ENCODE assay signal across 25 cellular contexts in the genomic region with DNA sequence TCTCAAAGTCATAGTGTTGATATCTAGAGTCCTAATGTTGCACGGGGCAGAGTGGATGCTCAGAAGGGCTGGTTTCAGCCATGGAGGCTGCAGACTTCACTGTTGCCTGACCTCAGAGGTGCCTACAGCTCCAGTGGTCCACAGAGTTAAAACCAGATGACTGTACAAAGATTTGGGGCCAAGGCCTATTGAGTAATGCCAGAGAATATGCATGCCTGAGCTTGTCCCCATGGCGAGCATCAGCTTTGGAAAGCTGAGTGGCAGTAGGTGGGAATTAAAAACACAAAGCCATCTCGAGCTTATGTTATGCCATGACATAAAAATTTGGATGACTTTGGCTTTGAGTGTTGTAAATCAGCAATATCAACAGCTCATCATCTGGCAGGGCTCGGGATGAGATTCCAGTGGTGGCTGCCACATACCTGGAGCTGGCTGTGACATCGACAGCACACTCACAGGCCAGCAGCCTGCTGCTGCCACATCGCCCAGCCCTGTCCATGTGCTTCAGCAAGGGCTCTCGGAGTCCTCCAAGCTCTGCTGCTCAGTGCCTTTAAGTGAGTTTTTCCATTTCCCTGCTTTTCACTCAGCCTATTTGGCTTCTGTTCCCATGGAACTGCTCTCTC.
DNase-seq lines count a peak whose midpoint lies in the region; ATAC-seq, FAIRE-seq and TF ChIP-seq lines count a peak whose summit lies in the region.
"Had no signal": no experiment of that assay in that cellular context is flagged by ENCODE, and none has a peak within 500 bp of the region (broad histone marks: within the 10 kb centered on the region; RNA-seq: fewer than 3 reads in every experiment).

No MANE protein-coding gene starts in this region.

- H3K79me2 ChIP-seq in GM23338 (replicated peaks; ENCODE audit: insufficient read depth) (no peaks in the 10 kb centered on the region), mammary epithelial cell (ENCODE audit: insufficient read depth, low read length) (no peaks in the 10 kb centered on the region), keratinocyte (ENCODE audit: control insufficient read depth, insufficient read depth, low read length) (no peaks in the 10 kb centered on the region)

- no peaks in the 10 kb centered on the region for H3K4me1 Mint-ChIP-seq in GM23338
- no peaks in the 10 kb centered on the region for H3K4me1 Mint-ChIP-seq in activated CD4-positive, alpha-beta memory T cell treated with anti-CD3 and anti-CD28 coated beads for 36 hours (ENCODE audit: low read depth)
- no peaks in the 10 kb centered on the region for H3K4me1 Mint-ChIP-seq in activated CD4-positive, alpha-beta T cell treated with anti-CD3 and anti-CD28 coated beads, Interleukin-2, amount 10 ng/mL, durations not matched to agents 7 days and 5 days

- H3K27me3 ChIP-seq in GM23338 (ENCODE audit: insufficient read depth) (no peaks in the 10 kb centered on the region), mammary epithelial cell (ENCODE audit: insufficient read depth, low read length) (no peaks in the 10 kb centered on the region), keratinocyte (ENCODE audit: control insufficient read depth, extremely low read depth, insufficient read depth, low read length) (peaks cover 3% of the 10 kb centered on the region)
- H3K27me3 ChIP-seq: BLaER1 treated with 17β-estradiol and CSF1 and Interleukin-3, amounts not matched to agents 10 nM and 100 nM had no signal

- dilution Hi-C loops in mammary epithelial cell (cut with HindIII; ENCODE audit: low sequenced_read_pairs) = loop anchor here (5.0 kb wide), 1 partner anchor 50 kb away; no protein-coding TSS in a partner anchor
- dilution Hi-C loops in keratinocyte (cut with MboI; ENCODE audit: extremely low pct_ligation_motif_present, low sequenced_read_pairs) = no loop called here

- H3K9ac ChIP-seq in mammary epithelial cell (ENCODE audit: insufficient read depth, low read length) (no peak overlapping the region), keratinocyte (ENCODE audit: control insufficient read depth, extremely low read depth, insufficient read depth, low read length) (no peak overlapping the region)
- H3K9ac ChIP-seq: BLaER1 treated with 17β-estradiol and CSF1 and Interleukin-3, amounts not matched to agents 10 nM and 100 nM; KMS-11; SK-N-SH had no signal

- no peaks in the 10 kb centered on the region for H3F3A ChIP-seq in GM23338 (replicated peaks; ENCODE audit: low read depth)

- H3K9me3 Mint-ChIP-seq in GM23338 = no peaks in the 10 kb centered on the region
- no peaks in the 10 kb centered on the region for H3K9me3 Mint-ChIP-seq in activated CD4-positive, alpha-beta memory T cell treated with anti-CD3 and anti-CD28 coated beads for 36 hours
- no peaks in the 10 kb centered on the region for H3K9me3 Mint-ChIP-seq in activated CD4-positive, alpha-beta T cell treated with anti-CD3 and anti-CD28 coated beads, Interleukin-2, amount 10 ng/mL, durations not matched to agents 7 days and 5 days
- H3K9me3 Mint-ChIP-seq: CD8-positive, alpha-beta T cell; HFFc6 had no signal

- peaks cover 3% of the 10 kb centered on the region for H3K27me3 Mint-ChIP-seq in GM23338 (ENCODE audit: insufficient read depth, low read depth, poor library complexity)
- no peaks in the 10 kb centered on the region for H3K27me3 Mint-ChIP-seq in activated CD4-positive, alpha-beta memory T cell treated with anti-CD3 and anti-CD28 coated beads for 36 hours
- peaks cover 7% of the 10 kb centered on the region for H3K27me3 Mint-ChIP-seq in activated CD4-positive, alpha-beta T cell treated with anti-CD3 and anti-CD28 coated beads, Interleukin-2, amount 10 ng/mL, durations not matched to agents 7 days and 5 days

- H3K36me3 Mint-ChIP-seq in GM23338 (ENCODE audit: low read depth) = no peaks in the 10 kb centered on the region
- H3K36me3 Mint-ChIP-seq in activated CD4-positive, alpha-beta memory T cell treated with anti-CD3 and anti-CD28 coated beads for 36 hours = no peaks in the 10 kb centered on the region
- H3K36me3 Mint-ChIP-seq in activated CD4-positive, alpha-beta T cell treated with anti-CD3 and anti-CD28 coated beads, Interleukin-2, amount 10 ng/mL, durations not matched to agents 7 days and 5 days (ENCODE audit: low read depth) = no peaks in the 10 kb centered on the region
- H3K36me3 Mint-ChIP-seq: CD8-positive, alpha-beta T cell had no signal

- H3K27ac ChIP-seq in GM23338 (ENCODE audit: low read depth) (no peak overlapping the region), mammary epithelial cell (ENCODE audit: insufficient read depth, low read depth, low read length) (no peak overlapping the region), keratinocyte (ENCODE audit: control insufficient read depth, insufficient read depth, low read length) (no peak overlapping the region)
- H3K27ac ChIP-seq: BLaER1 treated with 17β-estradiol and CSF1 and Interleukin-3, amounts not matched to agents 10 nM and 100 nM; KMS-11 had no signal

- no peaks in the 10 kb centered on the region for H3K9me1 ChIP-seq in keratinocyte (ENCODE audit: control insufficient read depth, extremely low read depth, insufficient read depth, low read length)

- DNase-seq in AG08395 (ENCODE audit: low spot score) = peak; percentile 53
- no peak for DNase-seq in GM23338 (ENCODE audit: low spot score)
- peak; percentile 67 for DNase-seq in mammary epithelial cell
- no peak for DNase-seq in keratinocyte (ENCODE audit: low read depth, low spot score)
- no peak for DNase-seq in mucosa of gallbladder (ENCODE audit: low spot score)
- no peak for DNase-seq in activated CD4-positive, alpha-beta memory T cell treated with anti-CD3 and anti-CD28 coated beads for 36 hours
- DNase-seq in activated CD4-positive, alpha-beta T cell treated with anti-CD3 and anti-CD28 coated beads, Interleukin-2, amount 10 ng/mL, durations not matched to agents 7 days and 5 days = no peak
- no peak for DNase-seq in stimulated activated CD4-positive, alpha-beta T cell treated with anti-CD3 and anti-CD28 coated beads, Interleukin-2, amount 100 ng/mL, for 48 hours
- DNase-seq: 8988T; Calu3; CD8-positive, alpha-beta T cell; EL; H7; HFFc6; NCI-H1417 treated with DMSO at 0.1 percent for 48 hours; NCI-H2029; NCI-H510A; NCI-H774; OCI-M1; RPMI8226; SHP77 treated with DMSO at 0.1 percent for 48 hours; SK-N-SH had no signal

- BruUV-seq in mammary epithelial cell (replicated peaks; lab: Mats Ljungman, UMichigan) = no TSS peak

- no peak overlapping the region for H3K4me2 ChIP-seq in GM23338
- peak overlapping the region; percentile 45 for H3K4me2 ChIP-seq in mammary epithelial cell (ENCODE audit: insufficient read depth, low read depth, low read length)
- no peak overlapping the region for H3K4me2 ChIP-seq in keratinocyte (ENCODE audit: control insufficient read depth, extremely low read depth, insufficient read depth, low read depth, low read length)
- H3K4me2 ChIP-seq: BLaER1 treated with 17β-estradiol and CSF1 and Interleukin-3, amounts not matched to agents 10 nM and 100 nM; KMS-11; SK-N-SH had no signal

- no peak for ATAC-seq in GM23338
- ATAC-seq: CD8-positive, alpha-beta T cell had no signal

- H3K36me3 ChIP-seq in GM23338 (ENCODE audit: insufficient read depth) (no peaks in the 10 kb centered on the region), mammary epithelial cell (ENCODE audit: insufficient read depth, low read length) (no peaks in the 10 kb centered on the region), keratinocyte (ENCODE audit: control insufficient read depth in 2 of 2, extremely low read depth in 1 of 2, insufficient read depth in 2 of 2, low read length in 2 of 2) (no peaks in the 10 kb centered on the region)
- H3K36me3 ChIP-seq: BLaER1 treated with 17β-estradiol and CSF1 and Interleukin-3, amounts not matched to agents 10 nM and 100 nM had no signal

- no peak overlapping the region for H3K27ac Mint-ChIP-seq in GM23338
- H3K27ac Mint-ChIP-seq in activated CD4-positive, alpha-beta memory T cell treated with anti-CD3 and anti-CD28 coated beads for 36 hours = no peak overlapping the region
- H3K27ac Mint-ChIP-seq in activated CD4-positive, alpha-beta T cell treated with anti-CD3 and anti-CD28 coated beads, Interleukin-2, amount 10 ng/mL, durations not matched to agents 7 days and 5 days = no peak overlapping the region
- H3K27ac Mint-ChIP-seq: CD8-positive, alpha-beta T cell; HFFc6 had no signal

- FAIRE-seq in keratinocyte (lab: Jason Lieb, UNC) = peak; percentile 9
- FAIRE-seq: GM12892 had no signal

- POLR2A ChIA-PET in activated CD4-positive, alpha-beta memory T cell treated with anti-CD3 and anti-CD28 coated beads for 36 hours (lab: Charles Lee) = no interaction called here
- POLR2A ChIA-PET in activated CD4-positive, alpha-beta T cell treated with anti-CD3 and anti-CD28 coated beads, Interleukin-2, amount 10 ng/mL, durations not matched to agents 7 days and 5 days (lab: Charles Lee) = no interaction called here

- no peak for TF ChIP-seq CTCF in GM23338 (conservative IDR thresholded peaks at IDR 0.05; ENCODE audit: low read depth in 2 of 2)
- TF ChIP-seq CTCF in mammary epithelial cell (conservative IDR thresholded peaks at IDR 0.05 in 1 of 2, IDR thresholded peaks at IDR 0.05 in 1 of 2; ENCODE audit: extremely low read depth in 1 of 2, insufficient read depth in 1 of 2, low read depth in 1 of 2, low read length in 2 of 2) = no peak
- no peak for TF ChIP-seq CTCF in keratinocyte (optimal IDR thresholded peaks at IDR 0.05 in 1 of 3, IDR thresholded peaks at IDR 0.05 in 1 of 3, conservative IDR thresholded peaks at IDR 0.05 in 1 of 3; ENCODE audit: extremely low read depth in 1 of 3, insufficient read depth in 2 of 3, low read length in 3 of 3)

- no peaks in the 10 kb centered on the region for H3K9me3 ChIP-seq in mammary epithelial cell (replicated peaks; ENCODE audit: insufficient read depth, low read length)
- H3K9me3 ChIP-seq in keratinocyte (ENCODE audit: control insufficient read depth, low read depth, low read length) = no peaks in the 10 kb centered on the region
- H3K9me3 ChIP-seq: SK-N-SH had no signal

- H4K20me1 ChIP-seq in GM23338 (replicated peaks; ENCODE audit: insufficient read depth) = no peaks in the 10 kb centered on the region; the same call in 1 of the 2 replicates
- no peaks in the 10 kb centered on the region for H4K20me1 ChIP-seq in mammary epithelial cell (ENCODE audit: insufficient read depth, low read length)
- H4K20me1 ChIP-seq in keratinocyte (ENCODE audit: control insufficient read depth, extremely low read depth, insufficient read depth, low read length) = no peaks in the 10 kb centered on the region
- H4K20me1 ChIP-seq: BLaER1 treated with 17β-estradiol and CSF1 and Interleukin-3, amounts not matched to agents 10 nM and 100 nM had no signal

- H3K9me2 ChIP-seq in GM23338 (ENCODE audit: insufficient read depth) = peaks cover 2% of the 10 kb centered on the region; the same call in 1 of the 2 replicates
- H3K9me2 ChIP-seq: SK-N-SH had no signal

- H3K4me3 ChIP-seq in GM23338 = no peak overlapping the region
- H3K4me3 ChIP-seq in mammary epithelial cell (replicated peaks in 1 of 3; ENCODE audit: insufficient read depth in 1 of 3, low read depth in 2 of 3, low read length in 3 of 3) = no peak overlapping the region
- no peak overlapping the region for H3K4me3 ChIP-seq in keratinocyte (ENCODE audit: control insufficient read depth in 2 of 3, extremely low read depth in 1 of 3, insufficient read depth in 2 of 3, low read depth in 1 of 3, low read length in 3 of 3)
- H3K4me3 ChIP-seq: BLaER1 treated with 17β-estradiol and CSF1 and Interleukin-3, amounts not matched to agents 10 nM and 100 nM had no signal

- WGBS in mammary epithelial cell (ENCODE audit: low coverage, missing lambda C conversion rate) = 20% methylated on average over 7 of the region's 7 CpGs

- H2AFZ ChIP-seq in GM23338 (peak overlapping the region; percentile 56), mammary epithelial cell (ENCODE audit: low read depth, low read length) (peak overlapping the region; percentile 80), keratinocyte (ENCODE audit: control insufficient read depth, low read length) (no peak overlapping the region)

- H3K4me3 Mint-ChIP-seq in GM23338 = no peak overlapping the region
- H3K4me3 Mint-ChIP-seq in activated CD4-positive, alpha-beta memory T cell treated with anti-CD3 and anti-CD28 coated beads for 36 hours = no peak overlapping the region
- no peak overlapping the region for H3K4me3 Mint-ChIP-seq in activated CD4-positive, alpha-beta T cell treated with anti-CD3 and anti-CD28 coated beads, Interleukin-2, amount 10 ng/mL, durations not matched to agents 7 days and 5 days
- H3K4me3 Mint-ChIP-seq: CD8-positive, alpha-beta T cell; HFFc6 had no signal

- CTCF ChIA-PET in mammary epithelial cell (lab: Charles Lee; ENCODE audit: low non-redundant PET) = no interaction called here
- CTCF ChIA-PET in activated CD4-positive, alpha-beta memory T cell treated with anti-CD3 and anti-CD28 coated beads for 36 hours (lab: Charles Lee) = no interaction called here
- CTCF ChIA-PET in activated CD4-positive, alpha-beta T cell treated with anti-CD3 and anti-CD28 coated beads, Interleukin-2, amount 10 ng/mL, durations not matched to agents 7 days and 5 days (lab: Charles Lee) = no interaction called here

- H3K4me1 ChIP-seq in GM23338 (ENCODE audit: insufficient read depth) = no peaks in the 10 kb centered on the region
- H3K4me1 ChIP-seq in mammary epithelial cell (ENCODE audit: insufficient read depth, low read length) = peaks cover 7% of the 10 kb centered on the region
- no peaks in the 10 kb centered on the region for H3K4me1 ChIP-seq in keratinocyte (ENCODE audit: control insufficient read depth, extremely low read depth, insufficient read depth, low read length)

- intact Hi-C loops in mammary epithelial cell (cut with micrococcal nuclease) = no loop called here
- intact Hi-C loops in activated CD4-positive, alpha-beta memory T cell treated with anti-CD3 and anti-CD28 coated beads for 36 hours (cut with micrococcal nuclease) = no loop called here

- in situ Hi-C loops in mammary epithelial cell (cut with MboI; ENCODE audit: low sequenced_read_pairs in 2 of 2) = no loop called here

Comparison
In these comparisons a context has a peak if more than half of its experiments do, and no peak if none do; other contexts are left out.
1. DNase-seq: peak in AG08395 (single experiment) and mammary epithelial cell (single experiment); none in GM23338 (single experiment), keratinocyte (single experiment), mucosa of gallbladder (single experiment), activated CD4-positive, alpha-beta memory T cell treated with anti-CD3 and anti-CD28 coated beads for 36 hours (single experiment), activated CD4-positive, alpha-beta T cell treated with anti-CD3 and anti-CD28 coated beads, Interleukin-2, amount 10 ng/mL, durations not matched to agents 7 days and 5 days (single experiment) and stimulated activated CD4-positive, alpha-beta T cell treated with anti-CD3 and anti-CD28 coated beads, Interleukin-2, amount 100 ng/mL, for 48 hours (0 of 2).